27 cellular contexts compared by ENCODE assay signal in genomic region chrX:7815166-7815565, GRCh38. TPM values are rescaled to one million over a fixed set of nuclear protein-coding genes. Genes with fewer than 3 reads are reported as not detected.
"Had no signal": no experiment of that assay in that cellular context is flagged by ENCODE, and none has a peak within 500 bp of the region (broad histone marks: within the 10 kb centered on the region; RNA-seq: fewer than 3 reads in every experiment).

No MANE protein-coding gene starts in this region.

- H3K4me3 ChIP-seq: SJCRH30 had no signal

- H3K4me1 ChIP-seq: SJCRH30 had no signal

- DNase-seq: activated CD4-positive, alpha-beta memory T cell treated with anti-CD3 and anti-CD28 coated beads, Interleukin-2, amount 10 ng/mL, durations not matched to agents 7 days and 5 days; activated CD4-positive, alpha-beta T cell treated with anti-CD3 and anti-CD28 coated beads for 36 hours; activated CD4-positive, alpha-beta T cell treated with anti-CD3 and anti-CD28 coated beads, Interleukin-2, amount 50 U/mL, for 1 hour; activated gamma-delta T cell treated with Interleukin-2 at 50 U/mL for 16 hours; activated naive CD4-positive, alpha-beta T cell treated with anti-CD3 and anti-CD28 coated beads, Interleukin-2, amount 10 ng/mL, durations not matched to agents 7 days and 5 days; activated naive CD8-positive, alpha-beta T cell treated with anti-CD3 and anti-CD28 coated beads for 36 hours; activated T-cell treated with anti-CD3 and anti-CD28 coated beads for 4 hours; activated T-cell treated with anti-CD3 and anti-CD28 coated beads, Interleukin-2, amount 50 U/mL, for 48 hours; caudate nucleus; Karpas-422; NCI-H1092; NCI-H1417; NCI-H2029 treated with DMSO at 0.1 percent for 48 hours; NCI-H345; NCI-H510A; NCI-H526 treated with DMSO at 0.1 percent for 48 hours; RPMI8226; SJCRH30; SK-N-SH; T-helper 1 cell; WERI-Rb-1 had no signal

- H3K36me3 ChIP-seq: SJCRH30, WERI-Rb-1 had no signal

- H3K27ac ChIP-seq: SJCRH30, WERI-Rb-1 had no signal

- H3K9me2 ChIP-seq: SK-N-SH had no signal

- H3K4me2 ChIP-seq: SK-N-SH had no signal

- H3K9ac ChIP-seq: SK-N-SH had no signal

- H3K9me3 ChIP-seq: SJCRH30, SK-N-SH had no signal

- ATAC-seq: activated CD4-positive, alpha-beta T cell treated with anti-CD3 and anti-CD28 coated beads for 36 hours; activated T-helper 17 cell treated with anti-CD3 and anti-CD28 coated beads, Interleukin-2, amount 50 U/mL, for 72 hours; Right ventricle myocardium inferior had no signal

RNA-seq across cellular contexts. Expression of gene VCX, which starts 27.8 kb away (rescaled TPM):
- total RNA-seq: activated CD4-positive, alpha-beta memory T cell treated with anti-CD3 and anti-CD28 coated beads, Interleukin-2, amount 10 ng/mL, durations not matched to agents 7 days and 5 days; activated CD4-positive, alpha-beta T cell treated with anti-CD3 and anti-CD28 coated beads for 36 hours; activated CD8-positive, alpha-beta memory T cell treated with anti-CD3 and anti-CD28 coated beads for 36 hours; activated naive CD8-positive, alpha-beta T cell treated with anti-CD3 and anti-CD28 coated beads for 36 hours; activated T-helper 17 cell treated with anti-CD3 and anti-CD28 coated beads, Interleukin-2, amount 50 U/mL, for 72 hours; cerebellum; Right ventricle myocardium inferior; SJCRH30; T-helper 2 cell treated with Interferon-gamma antibody and Interleukin-4, amounts not matched to agents 100 ng/mL and 5 ng/mL, for 36 hours had no signal
- polyA plus RNA-seq: adipose tissue, SK-N-SH had no signal
